In genomic region chr4:110055014-110055768, GRCh38 we compare ENCODE assay signal across 8 cellular contexts.
A peak's percentile ranks its signal among the peaks of the same experiment; 100 is the strongest.
DNase-seq lines count a peak whose midpoint lies in the region; ATAC-seq and TF ChIP-seq lines count a peak whose summit lies in the region.

No MANE protein-coding gene starts in this region.

- H3K79me2 ChIP-seq in KMS-11 (ENCODE audit: insufficient read depth, low read depth), result no peaks in the 10 kb centered on the region

- peak overlapping the region; percentile 88 for H3K27ac ChIP-seq in KMS-11
- H3K27ac ChIP-seq in CD8-positive, alpha-beta memory T cell (ENCODE audit: low read depth, low read length), result no peak overlapping the region
- no peak overlapping the region for H3K27ac ChIP-seq in effector memory CD4-positive, alpha-beta T cell (ENCODE audit: insufficient read depth, low read length, poor library complexity, severe bottlenecking)

- H3K36me3 ChIP-seq in KMS-11 (ENCODE audit: insufficient read depth) (no peaks in the 10 kb centered on the region), kidney epithelial cell (ENCODE audit: control insufficient read depth, insufficient read depth, low read length) (no peaks in the 10 kb centered on the region)
- no peaks in the 10 kb centered on the region for H3K36me3 ChIP-seq in CD8-positive, alpha-beta memory T cell (ENCODE audit: insufficient read depth, low read length)
- H3K36me3 ChIP-seq in effector memory CD4-positive, alpha-beta T cell (ENCODE audit: control insufficient read depth, insufficient read depth, low read length), result no peaks in the 10 kb centered on the region

- peak; percentile 86 for ATAC-seq in GM18502 (IDR thresholded peaks at IDR 0.05; ENCODE audit: poor library complexity, unreplicated experiment)
- ATAC-seq in GM21576 (IDR thresholded peaks at IDR 0.05; ENCODE audit: unreplicated experiment), result peak; percentile 69

- H4K20me1 ChIP-seq in KMS-11 (ENCODE audit: insufficient read depth), result no peaks in the 10 kb centered on the region

- peak overlapping the region; percentile 67 for H3K9ac ChIP-seq in KMS-11

- H3K4me2 ChIP-seq in KMS-11, result peak overlapping the region; percentile 68

- DNase-seq in kidney epithelial cell (ENCODE audit: low read depth), result peak; percentile 65
- no peak for DNase-seq in CD8-positive, alpha-beta memory T cell
- no peak for DNase-seq in D341Med (ENCODE audit: low spot score)
- DNase-seq in effector memory CD4-positive, alpha-beta T cell, result no peak
- no peak for DNase-seq in NCI-H2227 (lab: John Stamatoyannopoulos, UW; ENCODE audit: unreplicated experiment)

- no peaks in the 10 kb centered on the region for H3K9me3 Mint-ChIP-seq in CD8-positive, alpha-beta memory T cell

- H3K9me3 ChIP-seq in CD8-positive, alpha-beta memory T cell (ENCODE audit: low read length), result no peaks in the 10 kb centered on the region
- H3K9me3 ChIP-seq in effector memory CD4-positive, alpha-beta T cell (ENCODE audit: control insufficient read depth, low read length), result no peaks in the 10 kb centered on the region

- peak overlapping the region in 1 of 7 donors; percentile 30 for H3K4me3 Mint-ChIP-seq in CD8-positive, alpha-beta memory T cell

- no peak overlapping the region for H3K4me3 ChIP-seq in KMS-11 (IDR thresholded peaks at IDR 0.05; ENCODE audit: insufficient read depth, low read depth, low read length)
- H3K4me3 ChIP-seq in kidney epithelial cell (ENCODE audit: low read depth, low read length), result no peak overlapping the region
- H3K4me3 ChIP-seq in CD8-positive, alpha-beta memory T cell (ENCODE audit: low read length), result no peak overlapping the region
- no peak overlapping the region for H3K4me3 ChIP-seq in effector memory CD4-positive, alpha-beta T cell (ENCODE audit: insufficient read depth, low read depth, low read length, poor library complexity, severe bottlenecking)

- H3K27me3 Mint-ChIP-seq in CD8-positive, alpha-beta memory T cell, result no peaks in the 10 kb centered on the region

- H2AFZ ChIP-seq in KMS-11 (ENCODE audit: low read depth), result peak overlapping the region; percentile 41; the same call in 1 of the 2 replicates

- no peak for TF ChIP-seq CTCF in KMS-11 (conservative IDR thresholded peaks at IDR 0.05; ENCODE audit: low read depth, low read length)
- no peak for TF ChIP-seq CTCF in kidney epithelial cell (IDR thresholded peaks at IDR 0.05; ENCODE audit: insufficient read depth, low read length, poor library complexity, severe bottlenecking)

- peaks cover 26 to 32% (median 29%) of the 10 kb centered on the region in 3 donors for H3K4me1 Mint-ChIP-seq in CD8-positive, alpha-beta memory T cell

- peaks cover 77% of the 10 kb centered on the region for H3K4me1 ChIP-seq in KMS-11 (ENCODE audit: low read depth, poor library complexity, severe bottlenecking)
- H3K4me1 ChIP-seq in CD8-positive, alpha-beta memory T cell (ENCODE audit: insufficient read depth, low read length), result peaks cover 13% of the 10 kb centered on the region
- peaks cover 7% of the 10 kb centered on the region for H3K4me1 ChIP-seq in effector memory CD4-positive, alpha-beta T cell (ENCODE audit: control insufficient read depth, insufficient read depth, low read length, poor library complexity, severe bottlenecking)

- CTCF ChIA-PET in CD8-positive, alpha-beta memory T cell (lab: Charles Lee), result interaction anchor here (1.6 kb wide), 1 partner anchor 156 kb away, joined by 4 read pairs; no protein-coding TSS in a partner anchor

- H3K27ac Mint-ChIP-seq in CD8-positive, alpha-beta memory T cell, result peak overlapping the region in 3 of 8 donors; percentile 8 to 53 (median 14)

- peaks cover 0 to 1% (median 0%) of the 10 kb centered on the region in 3 donors for H3K36me3 Mint-ChIP-seq in CD8-positive, alpha-beta memory T cell

- no peaks in the 10 kb centered on the region for H3K27me3 ChIP-seq in KMS-11 (ENCODE audit: insufficient read depth, low read depth)
- no peaks in the 10 kb centered on the region for H3K27me3 ChIP-seq in kidney epithelial cell (ENCODE audit: control insufficient read depth, insufficient read depth, low read length)
- no peaks in the 10 kb centered on the region for H3K27me3 ChIP-seq in CD8-positive, alpha-beta memory T cell (ENCODE audit: insufficient read depth, low read length, poor library complexity, severe bottlenecking)
- H3K27me3 ChIP-seq in effector memory CD4-positive, alpha-beta T cell (replicated peaks; ENCODE audit: control insufficient read depth, insufficient read depth, low read length, poor library complexity, severe bottlenecking), result no peaks in the 10 kb centered on the region

- POLR2A ChIA-PET in CD8-positive, alpha-beta memory T cell (lab: Charles Lee), result no interaction called here
